In the genomic region with DNA sequence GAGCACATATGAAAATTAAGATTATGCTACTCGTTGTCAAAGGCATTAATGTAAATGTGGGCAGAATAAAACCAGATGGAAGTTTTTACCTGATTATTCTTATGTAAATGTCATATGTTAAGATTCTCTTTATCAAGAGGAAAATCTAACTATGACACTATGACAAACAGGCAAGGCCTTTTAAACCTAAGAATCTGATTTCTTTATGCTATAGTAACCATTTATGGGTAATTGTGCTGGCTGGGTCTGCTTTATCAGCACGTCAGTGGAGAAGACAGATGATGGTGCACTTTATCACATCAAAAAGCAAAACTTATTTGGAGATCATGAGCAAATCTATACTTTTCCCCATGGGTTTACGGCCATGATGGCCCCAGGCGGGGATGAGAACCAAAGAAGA, we compare ENCODE assay signal across 29 cellular contexts.
DNase-seq lines count a peak whose midpoint lies in the region; ATAC-seq and TF ChIP-seq lines count a peak whose summit lies in the region.
"Had no signal": no experiment of that assay in that cellular context is flagged by ENCODE, and none has a peak within 500 bp of the region (broad histone marks: within the 10 kb centered on the region; RNA-seq: fewer than 3 reads in every experiment).

No MANE protein-coding gene starts in this region.

- no peak overlapping the region for H3K4me2 ChIP-seq in SK-N-SH
- H3K4me2 ChIP-seq: A549; BLaER1; BLaER1 treated with 17β-estradiol and CSF1 and Interleukin-3, amounts not matched to agents 10 nM and 100 nM had no signal

- H2AFZ ChIP-seq in SK-N-SH (ENCODE audit: low read depth), result no peak overlapping the region

- no peak for TF ChIP-seq RAD21 in SK-N-SH (IDR thresholded peaks at IDR 0.05; ENCODE audit: low read length)

- no peaks in the 10 kb centered on the region for H3K27me3 ChIP-seq in SK-N-SH (ENCODE audit: insufficient read depth)
- H3K27me3 ChIP-seq: BE2C; BLaER1; BLaER1 treated with 17β-estradiol and CSF1 and Interleukin-3, amounts not matched to agents 10 nM and 100 nM had no signal

- POLR2A ChIA-PET in SK-N-SH (lab: Yijun Ruan, JAX), result no interaction called here

- CTCF ChIA-PET in SK-N-SH (lab: Yijun Ruan, JAX), result no interaction called here

- no peak for TF ChIP-seq CTCF in SK-N-SH (IDR thresholded peaks at IDR 0.05)

- peak; percentile 39 for DNase-seq in SK-N-SH
- DNase-seq in SK-N-DZ (ENCODE audit: low spot score), result peak; percentile 92
- DNase-seq in amniotic stem cell (lab: John Stamatoyannopoulos, UW), result no peak
- DNase-seq: 8988T; ACHN; AML-193; BE2C; C1 segment of cervical spinal cord; Caco-2; Calu3; CD4-positive, alpha-beta memory T cell; CD4-positive, alpha-beta T cell; CD4-positive, CD25-positive, alpha-beta regulatory T cell; CD8-positive, alpha-beta memory T cell; CD8-positive, alpha-beta T cell; COR-L47; DMS 273 treated with DMSO at 0.1 percent for 48 hours; DMS153; DMS53; DMS79; DMS79 treated with DMSO at 0.1 percent for 48 hours; DND-41; EL had no signal

- H3K79me2 ChIP-seq in SK-N-SH (ENCODE audit: insufficient read depth), result no peaks in the 10 kb centered on the region

- no peak overlapping the region for H3K27ac ChIP-seq in SK-N-SH (ENCODE audit: low read depth in 2 of 2, low read length in 1 of 2)
- H3K27ac ChIP-seq: 22Rv1; A549; BLaER1; BLaER1 treated with 17β-estradiol and CSF1 and Interleukin-3, amounts not matched to agents 10 nM and 100 nM; C4-2B had no signal

- no peaks in the 10 kb centered on the region for H3F3A ChIP-seq in SK-N-SH (replicated peaks; ENCODE audit: insufficient read depth)

- WGBS in SK-N-SH (ENCODE audit: low lambda C conversion rate), result 74% methylated on average over 4 of the region's 4 CpGs

- peaks cover 0 to 2% of the 10 kb centered on the region in 2 experiments; a peak in 1 of 4 replicates for H3K4me1 ChIP-seq in SK-N-SH (ENCODE audit: control insufficient read depth in 1 of 2, insufficient read depth in 2 of 2, low read depth in 1 of 2, low read length in 1 of 2)
- H3K4me1 ChIP-seq: A549, BE2C, BLaER1, Caco-2 had no signal

- no peaks in the 10 kb centered on the region for H4K20me1 ChIP-seq in SK-N-SH (ENCODE audit: insufficient read depth)
- H4K20me1 ChIP-seq: BLaER1; BLaER1 treated with 17β-estradiol and CSF1 and Interleukin-3, amounts not matched to agents 10 nM and 100 nM had no signal

- no peak overlapping the region for H3K4me3 ChIP-seq in SK-N-SH (ENCODE audit: low read depth in 2 of 2, low read length in 1 of 2)
- H3K4me3 ChIP-seq: A549; BLaER1; BLaER1 treated with 17β-estradiol and CSF1 and Interleukin-3, amounts not matched to agents 10 nM and 100 nM had no signal

- no peak for ATAC-seq in SK-N-SH treated with all-trans-retinoic acid at 6 μM for 48 hours
- ATAC-seq: A549; CD8-positive, alpha-beta T cell had no signal

- no peaks in the 10 kb centered on the region for H3K36me3 ChIP-seq in SK-N-SH (replicated peaks in 1 of 2; ENCODE audit: control insufficient read depth in 1 of 2, insufficient read depth in 2 of 2, low read length in 1 of 2)
- H3K36me3 ChIP-seq: BE2C; BLaER1; BLaER1 treated with 17β-estradiol and CSF1 and Interleukin-3, amounts not matched to agents 10 nM and 100 nM had no signal

- H3K9ac ChIP-seq in SK-N-SH, result no peak overlapping the region
- H3K9ac ChIP-seq: BLaER1; BLaER1 treated with 17β-estradiol and CSF1 and Interleukin-3, amounts not matched to agents 10 nM and 100 nM had no signal

- no peaks in the 10 kb centered on the region for H3K9me3 ChIP-seq in SK-N-SH
- H3K9me3 ChIP-seq: A549, Caco-2 had no signal

- H3K9me2 ChIP-seq in SK-N-SH, result no peaks in the 10 kb centered on the region

- TF ChIP-seq EP300 in SK-N-SH (IDR thresholded peaks at IDR 0.05; ENCODE audit: borderline replicate concordance in 1 of 2, low read depth in 1 of 2, low read length in 1 of 2), result peak in 1 of 2 experiments; percentile 28; a peak in 1 of 4 replicates

TF ChIP-seq in SK-N-SH, 30 proteins besides CTCF, POLR2A, EP300 and RAD21:
- peak; percentile 84 for TF ChIP-seq GATA2 (CRISPR knock-in tag; IDR thresholded peaks at IDR 0.05)
- TF ChIP-seq PBX3 (IDR thresholded peaks at IDR 0.05), result no peak

TF ChIP-seq in SK-N-SH treated with all-trans-retinoic acid at 6 μM for 48 hours, 23 proteins besides CTCF, POLR2A, EP300 and RAD21 (continues in another document):
- TF ChIP-seq ISL1 (CRISPR knock-in tag; IDR thresholded peaks at IDR 0.05), result no peak
- no peak for TF ChIP-seq GLIS3 (CRISPR knock-in tag; IDR thresholded peaks at IDR 0.05)
- no peak for TF ChIP-seq POU6F1 (CRISPR knock-in tag; IDR thresholded peaks at IDR 0.05; ENCODE audit: borderline replicate concordance, low read depth)
- no peak for TF ChIP-seq ESRRG (CRISPR knock-in tag; IDR thresholded peaks at IDR 0.05)
- TF ChIP-seq, protein P1, sequence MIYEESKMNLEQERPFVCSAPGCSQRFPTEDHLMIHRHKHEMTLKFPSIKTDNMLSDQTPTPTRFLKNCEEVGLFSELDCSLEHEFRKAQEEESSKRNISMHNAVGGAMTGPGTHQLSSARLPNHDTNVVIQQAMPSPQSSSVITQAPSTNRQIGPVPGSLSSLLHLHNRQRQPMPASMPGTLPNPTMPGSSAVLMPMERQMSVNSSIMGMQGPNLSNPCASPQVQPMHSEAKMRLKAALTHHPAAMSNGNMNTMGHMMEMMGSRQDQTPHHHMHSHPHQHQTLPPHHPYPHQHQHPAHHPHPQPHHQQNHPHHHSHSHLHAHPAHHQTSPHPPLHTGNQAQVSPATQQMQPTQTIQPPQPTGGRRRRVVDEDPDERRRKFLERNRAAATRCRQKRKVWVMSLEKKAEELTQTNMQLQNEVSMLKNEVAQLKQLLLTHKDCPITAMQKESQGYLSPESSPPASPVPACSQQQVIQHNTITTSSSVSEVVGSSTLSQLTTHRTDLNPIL (CRISPR knock-in tag; IDR thresholded peaks at IDR 0.05; ENCODE audit: low read depth), result no peak
- no peak for TF ChIP-seq PATZ1 (CRISPR knock-in tag; IDR thresholded peaks at IDR 0.05; ENCODE audit: borderline replicate concordance)
- no peak for TF ChIP-seq CSRNP3 (CRISPR knock-in tag; IDR thresholded peaks at IDR 0.05)
- TF ChIP-seq ZFP3 (CRISPR knock-in tag; IDR thresholded peaks at IDR 0.05), result no peak
- no peak for TF ChIP-seq ZC3H10 (CRISPR knock-in tag; IDR thresholded peaks at IDR 0.05)
- TF ChIP-seq ZNF565 (CRISPR knock-in tag; conservative IDR thresholded peaks at IDR 0.05; ENCODE audit: low read depth), result no peak
- no peak for TF ChIP-seq ARNTL (CRISPR knock-in tag; IDR thresholded peaks at IDR 0.05; ENCODE audit: borderline replicate concordance, low read depth)
- no peak for TF ChIP-seq OSR1 (CRISPR knock-in tag; IDR thresholded peaks at IDR 0.05)
